Comparison of ENCODE assay signal across 26 cellular contexts in the genomic region with DNA sequence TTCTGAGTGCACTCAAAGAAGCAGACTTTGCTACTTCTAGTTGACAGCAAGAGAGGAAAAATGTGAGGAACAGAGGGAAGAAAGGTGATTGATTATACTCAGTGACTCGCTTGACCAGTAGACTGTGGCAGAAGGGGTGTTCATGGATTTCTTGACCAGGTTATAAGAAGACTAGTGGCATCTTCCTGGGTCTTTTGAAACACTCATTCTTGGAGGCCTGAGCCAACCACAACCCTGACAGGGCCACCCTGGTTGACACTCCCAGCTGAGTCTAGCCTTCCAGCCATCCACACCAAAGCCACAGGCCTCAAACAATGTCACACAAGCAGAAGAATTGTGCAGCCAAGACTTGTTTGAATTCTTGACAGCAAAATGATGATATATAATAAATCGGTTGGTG.
"Had no signal": no experiment of that assay in that cellular context is flagged by ENCODE, and none has a peak within 500 bp of the region (broad histone marks: within the 10 kb centered on the region; RNA-seq: fewer than 3 reads in every experiment).

No MANE protein-coding gene starts in this region.

- H3K36me3 ChIP-seq: breast epithelium, gastroesophageal sphincter, heart right ventricle, lower lobe of right lung, prostate gland, stomach, suprapubic skin, tibial nerve had no signal

- H3K4me3 ChIP-seq: breast epithelium, dorsolateral prefrontal cortex, gastroesophageal sphincter, heart right ventricle, lower lobe of right lung, mucosa of descending colon, prostate gland, stomach, suprapubic skin, tibial nerve had no signal

- H3K4me1 ChIP-seq: breast epithelium, gastroesophageal sphincter, heart right ventricle, lower lobe of right lung, prostate gland, stomach, suprapubic skin, tibial nerve had no signal

- DNase-seq: activated CD4-positive, alpha-beta T cell treated with anti-CD3 and anti-CD28 coated beads for 36 hours; activated CD4-positive, alpha-beta T cell treated with anti-CD3 and anti-CD28 coated beads, Interleukin-2, amount 50 U/mL, for 48 hours; activated CD8-positive, alpha-beta memory T cell treated with anti-CD3 and anti-CD28 coated beads, Interleukin-2, amount 50 U/mL, for 48 hours; activated effector memory CD4-positive, alpha-beta T cell treated with Interleukin-2 at 50 U/mL for 16 hours; activated naive CD4-positive, alpha-beta T cell treated with anti-CD3 and anti-CD28 coated beads for 36 hours; activated naive CD8-positive, alpha-beta T cell treated with anti-CD3 and anti-CD28 coated beads, Interleukin-2, amount 10 ng/mL, durations not matched to agents 7 days and 5 days; activated T-cell treated with anti-CD3 and anti-CD28 coated beads, Interleukin-2, amount 50 U/mL, for 48 hours; amniotic stem cell; dorsolateral prefrontal cortex; heart right ventricle; lower lobe of right lung; mesendoderm; mucosa of descending colon; naive B cell; right cardiac atrium; stimulated activated CD4-positive, alpha-beta T cell treated with anti-CD3 and anti-CD28 coated beads, Interleukin-12 subunit alpha, Interleukin-12 subunit beta, amount 100 ng/mL, for 4 hours; stomach; T-helper 1 cell had no signal

- H3K9me3 ChIP-seq: lower lobe of right lung, mucosa of descending colon, prostate gland, stomach, suprapubic skin had no signal

- H3K27me3 ChIP-seq: breast epithelium, suprapubic skin, tibial nerve had no signal

- H3K27ac Mint-ChIP-seq: activated CD4-positive, alpha-beta T cell treated with anti-CD3 and anti-CD28 coated beads for 36 hours; activated naive CD4-positive, alpha-beta T cell treated with anti-CD3 and anti-CD28 coated beads for 36 hours; activated naive CD8-positive, alpha-beta T cell treated with anti-CD3 and anti-CD28 coated beads, Interleukin-2, amount 10 ng/mL, durations not matched to agents 7 days and 5 days; naive B cell; WTC11 had no signal

- ATAC-seq: activated CD4-positive, alpha-beta T cell treated with anti-CD3 and anti-CD28 coated beads for 36 hours; gastroesophageal sphincter; heart right ventricle; left lobe of liver; lower lobe of right lung; mucosa of descending colon; right cardiac atrium; WTC11 had no signal

- H3K36me3 Mint-ChIP-seq: activated naive CD8-positive, alpha-beta T cell treated with anti-CD3 and anti-CD28 coated beads, Interleukin-2, amount 10 ng/mL, durations not matched to agents 7 days and 5 days; WTC11 had no signal

- H3K4me1 Mint-ChIP-seq: activated CD4-positive, alpha-beta T cell treated with anti-CD3 and anti-CD28 coated beads for 36 hours; activated naive CD8-positive, alpha-beta T cell treated with anti-CD3 and anti-CD28 coated beads, Interleukin-2, amount 10 ng/mL, durations not matched to agents 7 days and 5 days; central memory CD8-positive, alpha-beta T cell; naive B cell had no signal

- H3K9me3 Mint-ChIP-seq: central memory CD8-positive, alpha-beta T cell had no signal

- H3K4me3 Mint-ChIP-seq: activated CD4-positive, alpha-beta T cell treated with anti-CD3 and anti-CD28 coated beads for 36 hours; activated naive CD4-positive, alpha-beta T cell treated with anti-CD3 and anti-CD28 coated beads for 36 hours; activated naive CD8-positive, alpha-beta T cell treated with anti-CD3 and anti-CD28 coated beads, Interleukin-2, amount 10 ng/mL, durations not matched to agents 7 days and 5 days; central memory CD8-positive, alpha-beta T cell; WTC11 had no signal

- H3K27ac ChIP-seq: breast epithelium, dorsolateral prefrontal cortex, gastroesophageal sphincter, heart right ventricle, lower lobe of right lung, prostate gland, stomach, suprapubic skin, tibial nerve had no signal
